In genomic region chr4:65341557-65341956, GRCh38 we compare ENCODE assay signal across 22 cellular contexts.
"Had no signal": no experiment of that assay in that cellular context is flagged by ENCODE, and none has a peak within 500 bp of the region (broad histone marks: within the 10 kb centered on the region; RNA-seq: fewer than 3 reads in every experiment).

No MANE protein-coding gene starts in this region.

- H3K4me3 ChIP-seq: colonic mucosa, coronary artery, dorsolateral prefrontal cortex, esophagus muscularis mucosa, esophagus squamous epithelium, gastrocnemius medialis, gastroesophageal sphincter, heart left ventricle, heart right ventricle had no signal

- DNase-seq: colonic mucosa; cortex of kidney; dermis blood vessel endothelial cell; dorsolateral prefrontal cortex; effector CD8-positive, alpha-beta T cell; effector memory CD4-positive, alpha-beta T cell; effector memory CD8-positive, alpha-beta T cell; endodermal cell; erythroblast; esophagus squamous epithelium; foreskin fibroblast; foreskin keratinocyte; foreskin melanocyte; gastrocnemius medialis; glutamatergic neuron; head of caudate nucleus; heart left ventricle; heart right ventricle had no signal

- H3K27ac ChIP-seq: colonic mucosa, coronary artery, dorsolateral prefrontal cortex, epithelial cell of prostate, esophagus muscularis mucosa, esophagus squamous epithelium, foreskin keratinocyte, gastrocnemius medialis, gastroesophageal sphincter, heart left ventricle, heart right ventricle had no signal

- H3K9me3 ChIP-seq: colonic mucosa, esophagus muscularis mucosa, esophagus squamous epithelium, gastrocnemius medialis, gastroesophageal sphincter had no signal

- H3K36me3 ChIP-seq: colonic mucosa, esophagus muscularis mucosa, esophagus squamous epithelium, gastrocnemius medialis, gastroesophageal sphincter, heart left ventricle, heart right ventricle had no signal

- H3K27me3 ChIP-seq: colonic mucosa, dorsolateral prefrontal cortex, esophagus muscularis mucosa, esophagus squamous epithelium, foreskin keratinocyte, gastrocnemius medialis, gastroesophageal sphincter, heart left ventricle, heart right ventricle had no signal
